Comparison of ENCODE assay signal across 1 cellular context in genomic region chr13:30373727-30374126, GRCh38.
TF ChIP-seq lines count a peak whose summit lies in the region.

No MANE protein-coding gene starts in this region.

TF ChIP-seq in GM23338, 12 proteins besides CTCF, POLR2A, EP300 and RAD21 (continued from another document):
- TF ChIP-seq ZNF462 (CRISPR knock-in tag; IDR thresholded peaks at IDR 0.05) (no peak), EZH2phosphoT487 (IDR thresholded peaks at IDR 0.05; ENCODE audit: unreplicated experiment) (no peak), POLR2AphosphoS5 (IDR thresholded peaks at IDR 0.05; ENCODE audit: low read depth) (no peak), ZNF114 (CRISPR knock-in tag; IDR thresholded peaks at IDR 0.05) (no peak), ETS1 (IDR thresholded peaks at IDR 0.05) (no peak), CREB1 (CRISPR knock-in tag; IDR thresholded peaks at IDR 0.05; ENCODE audit: low read depth) (no peak)
